1 cellular context compared by ENCODE assay signal in the genomic region with DNA sequence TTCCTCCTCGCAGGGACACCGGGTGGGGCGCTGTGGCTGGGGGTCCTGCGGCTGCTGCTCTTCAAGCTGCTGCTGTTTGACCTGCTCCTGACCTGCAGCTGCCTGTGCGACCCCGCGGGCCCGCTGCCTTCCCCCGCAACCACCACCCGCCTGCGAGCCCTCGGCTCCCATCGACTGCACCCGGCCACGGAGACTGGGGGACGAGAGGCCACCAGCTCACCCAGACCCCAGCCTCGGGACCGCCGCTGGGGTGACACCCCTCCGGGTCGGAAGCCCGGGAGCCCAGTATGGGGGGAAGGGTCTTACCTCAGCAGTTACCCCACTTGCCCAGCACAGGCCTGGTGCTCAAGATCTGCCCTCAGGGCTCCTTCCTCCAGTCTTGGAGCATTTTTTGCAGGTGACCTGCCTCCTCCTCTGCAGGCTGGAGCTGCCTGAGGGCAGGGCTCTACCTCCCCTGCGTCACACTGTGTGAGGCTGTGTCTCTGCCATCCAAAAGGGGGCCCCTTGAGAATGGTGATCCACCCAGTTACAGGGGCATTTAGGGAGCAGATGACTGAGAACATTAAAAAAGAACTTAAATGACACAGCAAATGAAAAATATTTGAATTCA.
A peak's percentile ranks its signal among the peaks of the same experiment; 100 is the strongest.
TF ChIP-seq lines count a peak whose summit lies in the region.

No MANE protein-coding gene starts in this region.

TF ChIP-seq in HepG2, 621 proteins besides CTCF, POLR2A, EP300 and RAD21 (continues in another document):
- TF ChIP-seq POLR2AphosphoS5 (IDR thresholded peaks at IDR 0.05; ENCODE audit: low read depth, low read length) (no peak), SIN3B (IDR thresholded peaks at IDR 0.05; ENCODE audit: low read length) (no peak), CREM (IDR thresholded peaks at IDR 0.05) (no peak), CREM (CRISPR knock-in tag; IDR thresholded peaks at IDR 0.05) (no peak), SIX1 (CRISPR knock-in tag; IDR thresholded peaks at IDR 0.05; ENCODE audit: borderline replicate concordance) (no peak), ZFYVE20 (CRISPR knock-in tag; IDR thresholded peaks at IDR 0.05; ENCODE audit: borderline replicate concordance, low read depth) (no peak), SALL1 (CRISPR knock-in tag; IDR thresholded peaks at IDR 0.05) (0 out of 2 replicates have a peak, but pooled peaks have one; percentile 36), NR2F6 (IDR thresholded peaks at IDR 0.05) (no peak), NR2F6 (CRISPR knock-in tag; IDR thresholded peaks at IDR 0.05) (no peak), ZBTB7B (CRISPR knock-in tag; IDR thresholded peaks at IDR 0.05) (0 out of 2 replicates have a peak, but pooled peaks have one; percentile 15), NONO (IDR thresholded peaks at IDR 0.05) (no peak), NONO (CRISPR knock-in tag; conservative IDR thresholded peaks at IDR 0.05) (no peak), HOXA7 (CRISPR knock-in tag; IDR thresholded peaks at IDR 0.05) (no peak), ZMYM3 (CRISPR knock-in tag; IDR thresholded peaks at IDR 0.05) (0 out of 2 replicates have a peak, but pooled peaks have one; percentile 38), ZMYM4 (CRISPR knock-in tag; IDR thresholded peaks at IDR 0.05) (peak; percentile 26; the same call in 1 of the 2 replicates), HMG20A (CRISPR knock-in tag; IDR thresholded peaks at IDR 0.05; ENCODE audit: borderline replicate concordance) (no peak), NFIC (IDR thresholded peaks at IDR 0.05; ENCODE audit: low read length) (no peak), ZBTB38 (CRISPR knock-in tag; IDR thresholded peaks at IDR 0.05) (peak; percentile 45; the same call in 1 of the 2 replicates), NRL (CRISPR knock-in tag; IDR thresholded peaks at IDR 0.05; ENCODE audit: borderline replicate concordance) (0 out of 2 replicates have a peak, but pooled peaks have one; percentile 5), ZNF768 (CRISPR knock-in tag; IDR thresholded peaks at IDR 0.05) (0 out of 2 replicates have a peak, but pooled peaks have one; percentile 12), ZNF282 (IDR thresholded peaks at IDR 0.05; ENCODE audit: partially characterized antibody) (no peak), ZNF225 (CRISPR knock-in tag; IDR thresholded peaks at IDR 0.05) (0 out of 2 replicates have a peak, but pooled peaks have one; percentile 47), SP140L (CRISPR knock-in tag; IDR thresholded peaks at IDR 0.05; ENCODE audit: borderline replicate concordance) (no peak), ZNF430 (CRISPR knock-in tag; IDR thresholded peaks at IDR 0.05) (no peak), ZNF501 (CRISPR knock-in tag; IDR thresholded peaks at IDR 0.05) (0 out of 2 replicates have a peak, but pooled peaks have one; percentile 52)
- TF ChIP-seq, protein P1, sequence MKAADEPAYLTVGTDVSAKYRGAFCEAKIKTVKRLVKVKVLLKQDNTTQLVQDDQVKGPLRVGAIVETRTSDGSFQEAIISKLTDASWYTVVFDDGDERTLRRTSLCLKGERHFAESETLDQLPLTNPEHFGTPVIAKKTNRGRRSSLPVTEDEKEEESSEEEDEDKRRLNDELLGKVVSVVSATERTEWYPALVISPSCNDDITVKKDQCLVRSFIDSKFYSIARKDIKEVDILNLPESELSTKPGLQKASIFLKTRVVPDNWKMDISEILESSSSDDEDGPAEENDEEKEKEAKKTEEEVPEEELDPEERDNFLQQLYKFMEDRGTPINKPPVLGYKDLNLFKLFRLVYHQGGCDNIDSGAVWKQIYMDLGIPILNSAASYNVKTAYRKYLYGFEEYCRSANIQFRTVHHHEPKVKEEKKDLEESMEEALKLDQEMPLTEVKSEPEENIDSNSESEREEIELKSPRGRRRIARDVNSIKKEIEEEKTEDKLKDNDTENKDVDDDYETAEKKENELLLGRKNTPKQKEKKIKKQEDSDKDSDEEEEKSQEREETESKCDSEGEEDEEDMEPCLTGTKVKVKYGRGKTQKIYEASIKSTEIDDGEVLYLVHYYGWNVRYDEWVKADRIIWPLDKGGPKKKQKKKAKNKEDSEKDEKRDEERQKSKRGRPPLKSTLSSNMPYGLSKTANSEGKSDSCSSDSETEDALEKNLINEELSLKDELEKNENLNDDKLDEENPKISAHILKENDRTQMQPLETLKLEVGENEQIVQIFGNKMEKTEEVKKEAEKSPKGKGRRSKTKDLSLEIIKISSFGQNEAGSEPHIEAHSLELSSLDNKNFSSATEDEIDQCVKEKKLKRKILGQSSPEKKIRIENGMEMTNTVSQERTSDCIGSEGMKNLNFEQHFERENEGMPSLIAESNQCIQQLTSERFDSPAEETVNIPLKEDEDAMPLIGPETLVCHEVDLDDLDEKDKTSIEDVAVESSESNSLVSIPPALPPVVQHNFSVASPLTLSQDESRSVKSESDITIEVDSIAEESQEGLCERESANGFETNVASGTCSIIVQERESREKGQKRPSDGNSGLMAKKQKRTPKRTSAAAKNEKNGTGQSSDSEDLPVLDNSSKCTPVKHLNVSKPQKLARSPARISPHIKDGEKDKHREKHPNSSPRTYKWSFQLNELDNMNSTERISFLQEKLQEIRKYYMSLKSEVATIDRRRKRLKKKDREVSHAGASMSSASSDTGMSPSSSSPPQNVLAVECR (CRISPR knock-in tag; IDR thresholded peaks at IDR 0.05; ENCODE audit: borderline replicate concordance), result no peak
- TF ChIP-seq, protein P2, sequence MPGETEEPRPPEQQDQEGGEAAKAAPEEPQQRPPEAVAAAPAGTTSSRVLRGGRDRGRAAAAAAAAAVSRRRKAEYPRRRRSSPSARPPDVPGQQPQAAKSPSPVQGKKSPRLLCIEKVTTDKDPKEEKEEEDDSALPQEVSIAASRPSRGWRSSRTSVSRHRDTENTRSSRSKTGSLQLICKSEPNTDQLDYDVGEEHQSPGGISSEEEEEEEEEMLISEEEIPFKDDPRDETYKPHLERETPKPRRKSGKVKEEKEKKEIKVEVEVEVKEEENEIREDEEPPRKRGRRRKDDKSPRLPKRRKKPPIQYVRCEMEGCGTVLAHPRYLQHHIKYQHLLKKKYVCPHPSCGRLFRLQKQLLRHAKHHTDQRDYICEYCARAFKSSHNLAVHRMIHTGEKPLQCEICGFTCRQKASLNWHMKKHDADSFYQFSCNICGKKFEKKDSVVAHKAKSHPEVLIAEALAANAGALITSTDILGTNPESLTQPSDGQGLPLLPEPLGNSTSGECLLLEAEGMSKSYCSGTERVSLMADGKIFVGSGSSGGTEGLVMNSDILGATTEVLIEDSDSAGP (CRISPR knock-in tag; IDR thresholded peaks at IDR 0.05; ENCODE audit: borderline replicate concordance), result no peak
- TF ChIP-seq, protein P3, sequence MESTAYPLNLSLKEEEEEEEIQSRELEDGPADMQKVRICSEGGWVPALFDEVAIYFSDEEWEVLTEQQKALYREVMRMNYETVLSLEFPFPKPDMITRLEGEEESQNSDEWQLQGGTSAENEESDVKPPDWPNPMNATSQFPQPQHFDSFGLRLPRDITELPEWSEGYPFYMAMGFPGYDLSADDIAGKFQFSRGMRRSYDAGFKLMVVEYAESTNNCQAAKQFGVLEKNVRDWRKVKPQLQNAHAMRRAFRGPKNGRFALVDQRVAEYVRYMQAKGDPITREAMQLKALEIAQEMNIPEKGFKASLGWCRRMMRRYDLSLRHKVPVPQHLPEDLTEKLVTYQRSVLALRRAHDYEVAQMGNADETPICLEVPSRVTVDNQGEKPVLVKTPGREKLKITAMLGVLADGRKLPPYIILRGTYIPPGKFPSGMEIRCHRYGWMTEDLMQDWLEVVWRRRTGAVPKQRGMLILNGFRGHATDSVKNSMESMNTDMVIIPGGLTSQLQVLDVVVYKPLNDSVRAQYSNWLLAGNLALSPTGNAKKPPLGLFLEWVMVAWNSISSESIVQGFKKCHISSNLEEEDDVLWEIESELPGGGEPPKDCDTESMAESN (CRISPR knock-in tag; conservative IDR thresholded peaks at IDR 0.05), result peak; percentile 72; the same call in 1 of the 2 replicates
- TF ChIP-seq, protein P4, sequence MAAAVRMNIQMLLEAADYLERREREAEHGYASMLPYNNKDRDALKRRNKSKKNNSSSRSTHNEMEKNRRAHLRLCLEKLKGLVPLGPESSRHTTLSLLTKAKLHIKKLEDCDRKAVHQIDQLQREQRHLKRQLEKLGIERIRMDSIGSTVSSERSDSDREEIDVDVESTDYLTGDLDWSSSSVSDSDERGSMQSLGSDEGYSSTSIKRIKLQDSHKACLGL (CRISPR knock-in tag; IDR thresholded peaks at IDR 0.05), result no peak
- TF ChIP-seq, protein P5, sequence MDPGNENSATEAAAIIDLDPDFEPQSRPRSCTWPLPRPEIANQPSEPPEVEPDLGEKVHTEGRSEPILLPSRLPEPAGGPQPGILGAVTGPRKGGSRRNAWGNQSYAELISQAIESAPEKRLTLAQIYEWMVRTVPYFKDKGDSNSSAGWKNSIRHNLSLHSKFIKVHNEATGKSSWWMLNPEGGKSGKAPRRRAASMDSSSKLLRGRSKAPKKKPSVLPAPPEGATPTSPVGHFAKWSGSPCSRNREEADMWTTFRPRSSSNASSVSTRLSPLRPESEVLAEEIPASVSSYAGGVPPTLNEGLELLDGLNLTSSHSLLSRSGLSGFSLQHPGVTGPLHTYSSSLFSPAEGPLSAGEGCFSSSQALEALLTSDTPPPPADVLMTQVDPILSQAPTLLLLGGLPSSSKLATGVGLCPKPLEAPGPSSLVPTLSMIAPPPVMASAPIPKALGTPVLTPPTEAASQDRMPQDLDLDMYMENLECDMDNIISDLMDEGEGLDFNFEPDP (CRISPR knock-in tag; conservative IDR thresholded peaks at IDR 0.05), result 0 out of 2 replicates have a peak, but pooled peaks have one; percentile 63
- TF ChIP-seq, protein P6, sequence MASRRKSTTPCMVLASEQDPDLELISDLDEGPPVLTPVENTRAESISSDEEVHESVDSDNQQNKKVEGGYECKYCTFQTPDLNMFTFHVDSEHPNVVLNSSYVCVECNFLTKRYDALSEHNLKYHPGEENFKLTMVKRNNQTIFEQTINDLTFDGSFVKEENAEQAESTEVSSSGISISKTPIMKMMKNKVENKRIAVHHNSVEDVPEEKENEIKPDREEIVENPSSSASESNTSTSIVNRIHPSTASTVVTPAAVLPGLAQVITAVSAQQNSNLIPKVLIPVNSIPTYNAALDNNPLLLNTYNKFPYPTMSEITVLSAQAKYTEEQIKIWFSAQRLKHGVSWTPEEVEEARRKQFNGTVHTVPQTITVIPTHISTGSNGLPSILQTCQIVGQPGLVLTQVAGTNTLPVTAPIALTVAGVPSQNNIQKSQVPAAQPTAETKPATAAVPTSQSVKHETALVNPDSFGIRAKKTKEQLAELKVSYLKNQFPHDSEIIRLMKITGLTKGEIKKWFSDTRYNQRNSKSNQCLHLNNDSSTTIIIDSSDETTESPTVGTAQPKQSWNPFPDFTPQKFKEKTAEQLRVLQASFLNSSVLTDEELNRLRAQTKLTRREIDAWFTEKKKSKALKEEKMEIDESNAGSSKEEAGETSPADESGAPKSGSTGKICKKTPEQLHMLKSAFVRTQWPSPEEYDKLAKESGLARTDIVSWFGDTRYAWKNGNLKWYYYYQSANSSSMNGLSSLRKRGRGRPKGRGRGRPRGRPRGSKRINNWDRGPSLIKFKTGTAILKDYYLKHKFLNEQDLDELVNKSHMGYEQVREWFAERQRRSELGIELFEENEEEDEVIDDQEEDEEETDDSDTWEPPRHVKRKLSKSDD (CRISPR knock-in tag; IDR thresholded peaks at IDR 0.05; ENCODE audit: low read depth), result no peak
- TF ChIP-seq, protein P7, sequence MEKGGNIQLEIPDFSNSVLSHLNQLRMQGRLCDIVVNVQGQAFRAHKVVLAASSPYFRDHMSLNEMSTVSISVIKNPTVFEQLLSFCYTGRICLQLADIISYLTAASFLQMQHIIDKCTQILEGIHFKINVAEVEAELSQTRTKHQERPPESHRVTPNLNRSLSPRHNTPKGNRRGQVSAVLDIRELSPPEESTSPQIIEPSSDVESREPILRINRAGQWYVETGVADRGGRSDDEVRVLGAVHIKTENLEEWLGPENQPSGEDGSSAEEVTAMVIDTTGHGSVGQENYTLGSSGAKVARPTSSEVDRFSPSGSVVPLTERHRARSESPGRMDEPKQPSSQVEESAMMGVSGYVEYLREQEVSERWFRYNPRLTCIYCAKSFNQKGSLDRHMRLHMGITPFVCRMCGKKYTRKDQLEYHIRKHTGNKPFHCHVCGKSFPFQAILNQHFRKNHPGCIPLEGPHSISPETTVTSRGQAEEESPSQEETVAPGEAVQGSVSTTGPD (CRISPR knock-in tag; IDR thresholded peaks at IDR 0.05), result no peak
- TF ChIP-seq, protein P8, sequence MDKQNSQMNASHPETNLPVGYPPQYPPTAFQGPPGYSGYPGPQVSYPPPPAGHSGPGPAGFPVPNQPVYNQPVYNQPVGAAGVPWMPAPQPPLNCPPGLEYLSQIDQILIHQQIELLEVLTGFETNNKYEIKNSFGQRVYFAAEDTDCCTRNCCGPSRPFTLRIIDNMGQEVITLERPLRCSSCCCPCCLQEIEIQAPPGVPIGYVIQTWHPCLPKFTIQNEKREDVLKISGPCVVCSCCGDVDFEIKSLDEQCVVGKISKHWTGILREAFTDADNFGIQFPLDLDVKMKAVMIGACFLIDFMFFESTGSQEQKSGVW (CRISPR knock-in tag; IDR thresholded peaks at IDR 0.05; ENCODE audit: borderline replicate concordance), result no peak
- TF ChIP-seq, protein P9, sequence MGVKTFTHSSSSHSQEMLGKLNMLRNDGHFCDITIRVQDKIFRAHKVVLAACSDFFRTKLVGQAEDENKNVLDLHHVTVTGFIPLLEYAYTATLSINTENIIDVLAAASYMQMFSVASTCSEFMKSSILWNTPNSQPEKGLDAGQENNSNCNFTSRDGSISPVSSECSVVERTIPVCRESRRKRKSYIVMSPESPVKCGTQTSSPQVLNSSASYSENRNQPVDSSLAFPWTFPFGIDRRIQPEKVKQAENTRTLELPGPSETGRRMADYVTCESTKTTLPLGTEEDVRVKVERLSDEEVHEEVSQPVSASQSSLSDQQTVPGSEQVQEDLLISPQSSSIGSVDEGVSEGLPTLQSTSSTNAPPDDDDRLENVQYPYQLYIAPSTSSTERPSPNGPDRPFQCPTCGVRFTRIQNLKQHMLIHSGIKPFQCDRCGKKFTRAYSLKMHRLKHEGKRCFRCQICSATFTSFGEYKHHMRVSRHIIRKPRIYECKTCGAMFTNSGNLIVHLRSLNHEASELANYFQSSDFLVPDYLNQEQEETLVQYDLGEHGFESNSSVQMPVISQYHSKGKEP (CRISPR knock-in tag; IDR thresholded peaks at IDR 0.05), result no peak
- TF ChIP-seq, protein P10, sequence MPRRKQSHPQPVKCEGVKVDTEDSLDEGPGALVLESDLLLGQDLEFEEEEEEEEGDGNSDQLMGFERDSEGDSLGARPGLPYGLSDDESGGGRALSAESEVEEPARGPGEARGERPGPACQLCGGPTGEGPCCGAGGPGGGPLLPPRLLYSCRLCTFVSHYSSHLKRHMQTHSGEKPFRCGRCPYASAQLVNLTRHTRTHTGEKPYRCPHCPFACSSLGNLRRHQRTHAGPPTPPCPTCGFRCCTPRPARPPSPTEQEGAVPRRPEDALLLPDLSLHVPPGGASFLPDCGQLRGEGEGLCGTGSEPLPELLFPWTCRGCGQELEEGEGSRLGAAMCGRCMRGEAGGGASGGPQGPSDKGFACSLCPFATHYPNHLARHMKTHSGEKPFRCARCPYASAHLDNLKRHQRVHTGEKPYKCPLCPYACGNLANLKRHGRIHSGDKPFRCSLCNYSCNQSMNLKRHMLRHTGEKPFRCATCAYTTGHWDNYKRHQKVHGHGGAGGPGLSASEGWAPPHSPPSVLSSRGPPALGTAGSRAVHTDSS (CRISPR knock-in tag; conservative IDR thresholded peaks at IDR 0.05), result no peak
